Comparison of ENCODE assay signal across 8 cellular contexts in the genomic region with DNA sequence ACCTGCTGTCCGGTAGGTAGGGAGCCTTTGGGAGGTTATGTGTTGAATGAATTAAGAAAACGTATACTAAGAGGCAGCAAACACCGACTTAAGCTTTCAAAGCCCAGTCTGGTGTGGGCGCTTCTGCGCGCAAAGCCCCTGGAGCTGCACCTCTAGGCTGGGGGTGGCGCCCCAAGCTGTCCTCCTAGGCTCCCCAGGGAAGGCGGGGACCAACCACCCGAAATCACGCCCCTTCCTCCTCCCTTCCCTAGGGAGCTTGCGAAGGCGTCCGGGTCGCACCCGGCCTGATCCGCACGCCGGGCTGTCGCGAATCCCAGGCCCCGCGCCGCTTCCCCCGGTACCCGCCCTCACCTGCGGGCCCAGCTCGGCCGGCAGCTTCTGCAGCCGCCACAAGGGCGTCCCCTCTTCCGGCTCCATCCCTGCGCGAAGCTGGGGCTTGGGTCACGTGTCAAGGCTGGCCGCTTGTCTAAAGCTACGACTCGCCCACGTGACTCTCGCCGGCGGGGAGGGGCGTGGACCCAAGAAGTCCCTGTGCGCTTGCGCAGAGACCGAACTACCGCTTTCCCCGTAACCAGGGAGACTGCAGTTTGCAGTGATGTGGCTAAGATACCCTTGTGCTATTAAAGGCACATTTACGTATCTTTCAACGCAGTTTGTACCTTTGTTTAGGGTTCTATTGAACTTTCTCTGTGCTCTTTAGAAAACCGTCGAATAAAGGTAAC. TPM values are rescaled to one million over a fixed set of nuclear protein-coding genes. Genes with fewer than 3 reads are reported as not detected.
A peak's percentile ranks its signal among the peaks of the same experiment; 100 is the strongest.
DNase-seq lines count a peak whose midpoint lies in the region; FAIRE-seq and TF ChIP-seq lines count a peak whose summit lies in the region.

A gene (minus strand): TSS at position 468 of the 722 bp plus-strand sequence. CDS start 51 bp downstream, at position 417.

- H3K4me3 Mint-ChIP-seq in HFFc6, result peak within 1 kb of the TSS; percentile 96
- peak within 1 kb of the TSS; percentile 81 for H3K4me3 Mint-ChIP-seq in activated naive CD4-positive, alpha-beta T cell treated with anti-CD3 and anti-CD28 coated beads for 36 hours

- H3K4me3 ChIP-seq in GM08714 (ENCODE audit: low read length) (peak within 1 kb of the TSS; percentile 98), neuronal stem cell (ENCODE audit: low read length in 2 of 2) (peak within 1 kb of the TSS; percentile 77 to 97)

- no peaks in the 10 kb centered on the region for H3K79me1 ChIP-seq in neuronal stem cell (ENCODE audit: low read depth, low read length)

- H2BK12ac ChIP-seq in neuronal stem cell (ENCODE audit: low read length), result no peak within 1 kb of the TSS

- peak within 1 kb of the TSS; percentile 89 for H3K18ac ChIP-seq in neuronal stem cell (ENCODE audit: low read length)

- peak within 1 kb of the TSS; percentile 86 for H3K9ac ChIP-seq in neuronal stem cell (ENCODE audit: low read depth, low read length, poor library complexity)

- peak within 1 kb of the TSS; percentile 98 for H2AFZ ChIP-seq in neuronal stem cell (ENCODE audit: low read length)

- H3K14ac ChIP-seq in neuronal stem cell (ENCODE audit: low read length), result peak within 1 kb of the TSS; percentile 25

- H3K9me3 ChIP-seq in neuronal stem cell (replicated peaks in 1 of 2; ENCODE audit: control insufficient read depth in 2 of 2, insufficient read depth in 1 of 2, low read depth in 1 of 2, low read length in 2 of 2), result no peaks in the 10 kb centered on the region

- no peaks in the 10 kb centered on the region for H3K9me3 Mint-ChIP-seq in HFFc6
- H3K9me3 Mint-ChIP-seq in activated naive CD4-positive, alpha-beta T cell treated with anti-CD3 and anti-CD28 coated beads for 36 hours, result no peaks in the 10 kb centered on the region

- H3K4me1 Mint-ChIP-seq in HFFc6 (ENCODE audit: low read depth), result peaks cover 32% of the 10 kb centered on the region
- H3K4me1 Mint-ChIP-seq in activated naive CD4-positive, alpha-beta T cell treated with anti-CD3 and anti-CD28 coated beads for 36 hours (ENCODE audit: low read depth), result peaks cover 27% of the 10 kb centered on the region

- H3K4ac ChIP-seq in neuronal stem cell (ENCODE audit: low read length), result no peak within 1 kb of the TSS

- H4K8ac ChIP-seq in neuronal stem cell (ENCODE audit: low read depth, low read length), result no peak within 1 kb of the TSS

- no CpG with 5 or more reads among the region's 51 CpGs for WGBS in neuronal stem cell (ENCODE audit: extremely low coverage in 2 of 2, insufficient read length in 2 of 2, insufficient replicate concordance in 1 of 2), 2 donors

- H2AK5ac ChIP-seq in neuronal stem cell (ENCODE audit: low read depth, low read length), result no peak within 1 kb of the TSS

- TF ChIP-seq CTCF in HFFc6 (IDR thresholded peaks at IDR 0.05), result peak; percentile 59
- TF ChIP-seq CTCF in subcutaneous adipose tissue (IDR thresholded peaks at IDR 0.05; ENCODE audit: low read depth), result no peak

- H3K4me2 ChIP-seq in neuronal stem cell (ENCODE audit: insufficient read depth, low read length, poor library complexity, severe bottlenecking), result peak within 1 kb of the TSS; percentile 68

- CTCF ChIA-PET in activated naive CD4-positive, alpha-beta T cell treated with anti-CD3 and anti-CD28 coated beads for 36 hours (lab: Charles Lee), result interaction anchor here (0.6 to 1.2 kb wide), 6 partner anchors 22 to 169 kb away, joined by 3 to 5 read pairs (median 4); a partner anchor contains a TSS

- H2BK120ac ChIP-seq in neuronal stem cell (ENCODE audit: low read depth, low read length), result no peak within 1 kb of the TSS

- H3K27ac ChIP-seq in neuronal stem cell (replicated peaks; ENCODE audit: low read length), result peak within 1 kb of the TSS; percentile 67

- H3K36me3 ChIP-seq in neuronal stem cell (replicated peaks in 1 of 2; ENCODE audit: control insufficient read depth in 2 of 2, insufficient read depth in 2 of 2, low read length in 2 of 2), result peaks cover 0 to 17% of the 10 kb centered on the region in 2 donors

- no peak for FAIRE-seq in frontal cortex (lab: Jason Lieb, UNC)

- peaks cover 14% of the 10 kb centered on the region for H3K36me3 Mint-ChIP-seq in HFFc6 (ENCODE audit: low read depth)
- peaks cover 5% of the 10 kb centered on the region for H3K36me3 Mint-ChIP-seq in activated naive CD4-positive, alpha-beta T cell treated with anti-CD3 and anti-CD28 coated beads for 36 hours (ENCODE audit: low read depth)

- DNase-seq in HFFc6 (peak; percentile 94), NAMALWA (ENCODE audit: low spot score) (peak; percentile 99), SK-N-DZ (ENCODE audit: low spot score) (peak; percentile 96), frontal cortex (ENCODE audit: low spot score in 2 of 2) (peak; percentile 85 to 91), neuronal stem cell (ENCODE audit: low spot score) (peak; percentile 92)
- DNase-seq in activated naive CD4-positive, alpha-beta T cell treated with anti-CD3 and anti-CD28 coated beads for 36 hours, result peak; percentile 98

- H3K23ac ChIP-seq in neuronal stem cell (ENCODE audit: low read depth, low read length, poor library complexity), result peak within 1 kb of the TSS; percentile 58

- intact Hi-C loops in activated naive CD4-positive, alpha-beta T cell treated with anti-CD3 and anti-CD28 coated beads for 36 hours (cut with micrococcal nuclease), result loop anchor here (1.0 to 5.0 kb wide), 7 partner anchors 22 to 878 kb away; a partner anchor contains a TSS

- H4K91ac ChIP-seq in neuronal stem cell (ENCODE audit: low read depth, low read length, poor library complexity), result no peak within 1 kb of the TSS

- peak within 1 kb of the TSS; percentile 90 for H3K27ac Mint-ChIP-seq in HFFc6
- H3K27ac Mint-ChIP-seq in activated naive CD4-positive, alpha-beta T cell treated with anti-CD3 and anti-CD28 coated beads for 36 hours, result peak within 1 kb of the TSS; percentile 60

- no peaks in the 10 kb centered on the region for H3K27me3 Mint-ChIP-seq in HFFc6 (ENCODE audit: insufficient read depth)
- H3K27me3 Mint-ChIP-seq in activated naive CD4-positive, alpha-beta T cell treated with anti-CD3 and anti-CD28 coated beads for 36 hours (ENCODE audit: low read depth), result no peaks in the 10 kb centered on the region

- H3K4me1 ChIP-seq in neuronal stem cell (ENCODE audit: control insufficient read depth in 2 of 2, insufficient read depth in 1 of 2, low read depth in 1 of 2, low read length in 2 of 2), result no peaks in the 10 kb centered on the region

- no peak within 1 kb of the TSS for H2BK15ac ChIP-seq in neuronal stem cell (ENCODE audit: low read length)

- H2BK5ac ChIP-seq in neuronal stem cell (ENCODE audit: low read length), result no peak within 1 kb of the TSS

- peaks cover 0 to 13% (median 0%) of the 10 kb centered on the region in 3 experiments for H3K27me3 ChIP-seq in neuronal stem cell (ENCODE audit: control insufficient read depth in 3 of 3, insufficient read depth in 3 of 3, low read depth in 1 of 3, low read length in 3 of 3)

RNA-seq across cellular contexts. Expression of the gene that starts here (rescaled TPM):
- 10 to 100 TPM; 35.4 to 40.4 (median 36.9) TPM for total RNA-seq in HFFc6 (2021; fragmentation: NEBNext Ultra II Directional; extraction: Animal tissue kit (Norgen Biotek cat#: 25700))
- polyA plus RNA-seq in SK-N-DZ (2014; cell fraction: cytosol; rRNA removed), result 20.5 and 21.0 TPM in 2 replicates
- polyA plus RNA-seq in SK-N-DZ (2014; cell fraction: nucleus; rRNA removed), result 11.0 and 27.2 TPM in 2 replicates
- total RNA-seq in activated naive CD4-positive, alpha-beta T cell treated with anti-CD3 and anti-CD28 coated beads for 36 hours, result 10 to 100 TPM; 29.0 to 29.6 TPM
- total RNA-seq in frontal cortex (24.1 TPM), subcutaneous adipose tissue (10 to 100 TPM in 3 of 4 donors, 1 to 10 TPM in 1; 6.2 to 24.6 (median 19.8) TPM)
- 17.6 TPM for polyA plus RNA-seq in neuronal stem cell (2013, experiment 1 of 2)
- 17.2 TPM for polyA plus RNA-seq in neuronal stem cell (2013, experiment 2 of 2)

Comparison
In these comparisons a context has a peak if more than half of its experiments do, and no peak if none do; other contexts are left out.
1. Peak in every context shown above with its lines: DNase-seq, H3K4me3 ChIP-seq and H3K27ac ChIP-seq.